Comparison of ENCODE assay signal across 12 cellular contexts in the genomic region with DNA sequence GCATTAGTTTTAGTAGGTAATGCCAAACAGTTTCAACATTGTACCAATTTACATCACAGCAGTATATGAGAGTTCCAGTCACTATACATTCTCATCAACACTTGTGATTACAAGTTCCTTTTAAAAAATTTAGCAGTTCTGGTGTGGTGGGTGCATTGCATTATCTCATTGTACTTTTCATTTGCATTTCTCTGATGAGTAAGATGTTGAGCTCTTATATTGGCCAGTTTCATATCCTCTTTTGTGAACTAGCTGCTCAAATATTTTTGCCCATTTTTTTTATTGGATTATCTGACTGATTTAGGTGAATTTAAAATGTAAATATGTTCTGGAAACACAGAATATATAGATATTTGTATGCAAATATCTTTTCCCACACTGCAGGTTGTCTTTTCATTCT.
DNase-seq lines count a peak whose midpoint lies in the region; ATAC-seq and TF ChIP-seq lines count a peak whose summit lies in the region.
"Had no signal": no experiment of that assay in that cellular context is flagged by ENCODE, and none has a peak within 500 bp of the region (broad histone marks: within the 10 kb centered on the region; RNA-seq: fewer than 3 reads in every experiment).

No MANE protein-coding gene starts in this region.

- intact Hi-C loops in lower lobe of right lung (cut with DNase I) = no loop called here

- no peaks in the 10 kb centered on the region for H3K36me3 ChIP-seq in lower lobe of right lung
- H3K36me3 ChIP-seq: neural progenitor cell had no signal

- no peaks in the 10 kb centered on the region for H3K27me3 Mint-ChIP-seq in activated naive CD8-positive, alpha-beta T cell treated with anti-CD3 and anti-CD28 coated beads, Interleukin-2, amount 50 U/mL, for 24 hours
- H3K27me3 Mint-ChIP-seq in activated naive CD8-positive, alpha-beta T cell treated with anti-CD3 and anti-CD28 coated beads for 36 hours = no peaks in the 10 kb centered on the region
- H3K27me3 Mint-ChIP-seq in stimulated activated memory B cell treated with anti-CD40 and anti-IgM and Interleukin-4, amounts not matched to agents 10 μg/mL and 1 μg/mL and 100 μg/mL, for 72 hours = no peaks in the 10 kb centered on the region

- no peaks in the 10 kb centered on the region for H3K9me3 Mint-ChIP-seq in activated naive CD8-positive, alpha-beta T cell treated with anti-CD3 and anti-CD28 coated beads, Interleukin-2, amount 50 U/mL, for 24 hours
- H3K9me3 Mint-ChIP-seq in activated naive CD8-positive, alpha-beta T cell treated with anti-CD3 and anti-CD28 coated beads for 36 hours = no peaks in the 10 kb centered on the region
- H3K9me3 Mint-ChIP-seq in stimulated activated memory B cell treated with anti-CD40 and anti-IgM and Interleukin-4, amounts not matched to agents 10 μg/mL and 1 μg/mL and 100 μg/mL, for 72 hours = no peaks in the 10 kb centered on the region
- H3K9me3 Mint-ChIP-seq: neural progenitor cell had no signal

- no peak overlapping the region for H3K4me3 ChIP-seq in lower lobe of right lung
- H3K4me3 ChIP-seq: neural progenitor cell had no signal

- peaks cover 10% of the 10 kb centered on the region for H3K4me1 Mint-ChIP-seq in activated naive CD8-positive, alpha-beta T cell treated with anti-CD3 and anti-CD28 coated beads, Interleukin-2, amount 50 U/mL, for 24 hours
- H3K4me1 Mint-ChIP-seq in activated naive CD8-positive, alpha-beta T cell treated with anti-CD3 and anti-CD28 coated beads for 36 hours = peaks cover 11% of the 10 kb centered on the region
- peaks cover 18% of the 10 kb centered on the region for H3K4me1 Mint-ChIP-seq in stimulated activated memory B cell treated with anti-CD40 and anti-IgM and Interleukin-4, amounts not matched to agents 10 μg/mL and 1 μg/mL and 100 μg/mL, for 72 hours
- H3K4me1 Mint-ChIP-seq: neural progenitor cell had no signal

- no peak overlapping the region for H3K27ac ChIP-seq in lower lobe of right lung
- H3K27ac ChIP-seq: neural progenitor cell had no signal

- TF ChIP-seq CTCF in lower lobe of right lung (IDR thresholded peaks at IDR 0.05) = no peak

- no peak for DNase-seq in activated naive CD8-positive, alpha-beta T cell treated with anti-CD3 and anti-CD28 coated beads, Interleukin-2, amount 50 U/mL, for 24 hours
- DNase-seq in activated naive CD8-positive, alpha-beta T cell treated with anti-CD3 and anti-CD28 coated beads for 36 hours = no peak
- DNase-seq in lower lobe of right lung (no peak), NCI-H2227 treated with DMSO at 0.1 percent for 48 hours (lab: John Stamatoyannopoulos, UW) (no peak), DMS153 (lab: John Stamatoyannopoulos, UW) (no peak)
- DNase-seq: ACHN; NCI-H446; stimulated activated CD4-positive, alpha-beta T cell treated with anti-CD3 and anti-CD28 coated beads, Interleukin-4, amount 100 ng/mL, for 4 hours had no signal

- H3K4me1 ChIP-seq in lower lobe of right lung = peaks cover 13% of the 10 kb centered on the region
- H3K4me1 ChIP-seq: neural progenitor cell had no signal

- no peaks in the 10 kb centered on the region for H3K36me3 Mint-ChIP-seq in activated naive CD8-positive, alpha-beta T cell treated with anti-CD3 and anti-CD28 coated beads, Interleukin-2, amount 50 U/mL, for 24 hours (ENCODE audit: low read depth)
- H3K36me3 Mint-ChIP-seq in activated naive CD8-positive, alpha-beta T cell treated with anti-CD3 and anti-CD28 coated beads for 36 hours = no peaks in the 10 kb centered on the region
- H3K36me3 Mint-ChIP-seq in stimulated activated memory B cell treated with anti-CD40 and anti-IgM and Interleukin-4, amounts not matched to agents 10 μg/mL and 1 μg/mL and 100 μg/mL, for 72 hours = no peaks in the 10 kb centered on the region
- H3K36me3 Mint-ChIP-seq: neural progenitor cell had no signal

- H3K27ac Mint-ChIP-seq in activated naive CD8-positive, alpha-beta T cell treated with anti-CD3 and anti-CD28 coated beads, Interleukin-2, amount 50 U/mL, for 24 hours = no peak overlapping the region
- no peak overlapping the region for H3K27ac Mint-ChIP-seq in activated naive CD8-positive, alpha-beta T cell treated with anti-CD3 and anti-CD28 coated beads for 36 hours
- H3K27ac Mint-ChIP-seq in stimulated activated memory B cell treated with anti-CD40 and anti-IgM and Interleukin-4, amounts not matched to agents 10 μg/mL and 1 μg/mL and 100 μg/mL, for 72 hours = no peak overlapping the region
- H3K27ac Mint-ChIP-seq: neural progenitor cell had no signal

- ATAC-seq in activated naive CD8-positive, alpha-beta T cell treated with anti-CD3 and anti-CD28 coated beads, Interleukin-2, amount 50 U/mL, for 24 hours = peak; percentile 43
- ATAC-seq in HG02610 (IDR thresholded peaks at IDR 0.05; ENCODE audit: unreplicated experiment) (peak; percentile 98), HG03457 (IDR thresholded peaks at IDR 0.05; ENCODE audit: unreplicated experiment) (peak; percentile 98), lower lobe of right lung (no peak)
- ATAC-seq in stimulated activated memory B cell treated with anti-CD40 and anti-IgM and Interleukin-4, amounts not matched to agents 10 μg/mL and 1 μg/mL and 100 μg/mL, for 72 hours = peak; percentile 91

- no peaks in the 10 kb centered on the region for H3K9me3 ChIP-seq in lower lobe of right lung

- no peaks in the 10 kb centered on the region for H3K27me3 ChIP-seq in lower lobe of right lung (ENCODE audit: low read depth)
- H3K27me3 ChIP-seq: neural progenitor cell had no signal

- no peak overlapping the region for H3K4me3 Mint-ChIP-seq in activated naive CD8-positive, alpha-beta T cell treated with anti-CD3 and anti-CD28 coated beads, Interleukin-2, amount 50 U/mL, for 24 hours
- H3K4me3 Mint-ChIP-seq in activated naive CD8-positive, alpha-beta T cell treated with anti-CD3 and anti-CD28 coated beads for 36 hours = no peak overlapping the region
- H3K4me3 Mint-ChIP-seq in stimulated activated memory B cell treated with anti-CD40 and anti-IgM and Interleukin-4, amounts not matched to agents 10 μg/mL and 1 μg/mL and 100 μg/mL, for 72 hours = no peak overlapping the region
- H3K4me3 Mint-ChIP-seq: neural progenitor cell had no signal

Comparison
In these comparisons a context has a peak if more than half of its experiments do, and no peak if none do; other contexts are left out.
1. ATAC-seq: peak in activated naive CD8-positive, alpha-beta T cell treated with anti-CD3 and anti-CD28 coated beads, Interleukin-2, amount 50 U/mL, for 24 hours (single experiment), HG02610 (single experiment), HG03457 (single experiment) and stimulated activated memory B cell treated with anti-CD40 and anti-IgM and Interleukin-4, amounts not matched to agents 10 μg/mL and 1 μg/mL and 100 μg/mL, for 72 hours (single experiment); none in lower lobe of right lung (0 of 2).